In the genomic region with DNA sequence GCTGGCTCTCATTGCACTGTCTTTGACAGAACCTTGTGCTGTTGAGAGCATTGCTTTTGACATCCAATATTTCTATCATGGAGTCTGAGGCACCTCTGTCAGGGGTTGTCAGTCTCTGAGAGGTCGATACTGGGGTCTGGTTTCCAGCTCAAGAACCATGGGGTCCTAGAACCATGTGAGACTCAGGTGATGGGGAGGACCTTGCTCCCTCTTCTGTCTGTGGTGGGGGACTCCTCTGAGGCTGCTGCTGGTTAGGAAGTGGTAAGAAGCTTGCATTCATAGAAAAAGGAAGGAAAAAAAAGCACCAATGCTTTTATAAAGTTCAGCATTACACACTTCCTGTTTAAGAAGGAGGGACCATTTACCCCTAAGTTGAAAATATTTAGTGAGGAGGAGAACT, we compare ENCODE assay signal across 10 cellular contexts.
DNase-seq lines count a peak whose midpoint lies in the region; ATAC-seq and TF ChIP-seq lines count a peak whose summit lies in the region.
"Had no signal": no experiment of that assay in that cellular context is flagged by ENCODE, and none has a peak within 500 bp of the region (broad histone marks: within the 10 kb centered on the region; RNA-seq: fewer than 3 reads in every experiment).

No MANE protein-coding gene starts in this region.

- peak; percentile 86 for DNase-seq in activated CD4-positive, alpha-beta T cell treated with anti-CD3 and anti-CD28 coated beads, Interleukin-2, amount 10 ng/mL, durations not matched to agents 24 days and 14 days
- no peak for DNase-seq in activated CD4-positive, alpha-beta T cell treated with anti-CD3 and anti-CD28 coated beads, Interleukin-2, amount 50 U/mL, for 48 hours
- peak; percentile 66 for DNase-seq in activated naive CD4-positive, alpha-beta T cell treated with anti-CD3 and anti-CD28 coated beads, Interleukin-2, amount 10 ng/mL, durations not matched to agents 7 days and 5 days
- peak; percentile 20 to 26 for DNase-seq in stimulated activated CD8-positive, alpha-beta memory T cell treated with anti-CD3 and anti-CD28 coated beads, Interleukin-2, amount 100 ng/mL, for 1 hour (ENCODE audit: low read depth in 2 of 2)
- DNase-seq in G401 (ENCODE audit: low spot score), result no peak
- DNase-seq: psoas muscle had no signal

- peaks cover 23% of the 10 kb centered on the region for H3K36me3 Mint-ChIP-seq in activated CD4-positive, alpha-beta T cell treated with anti-CD3 and anti-CD28 coated beads, Interleukin-2, amount 10 ng/mL, durations not matched to agents 24 days and 14 days (ENCODE audit: low read depth)
- peaks cover 37% of the 10 kb centered on the region for H3K36me3 Mint-ChIP-seq in activated naive CD4-positive, alpha-beta T cell treated with anti-CD3 and anti-CD28 coated beads, Interleukin-2, amount 10 ng/mL, durations not matched to agents 7 days and 5 days

- CTCF ChIA-PET in activated naive CD4-positive, alpha-beta T cell treated with anti-CD3 and anti-CD28 coated beads, Interleukin-2, amount 10 ng/mL, durations not matched to agents 7 days and 5 days (lab: Charles Lee), result interaction anchor here (0.7 to 2.7 kb wide), 8 partner anchors 12 to 258 kb away, joined by 3 to 7 read pairs (median 4); no protein-coding TSS in a partner anchor

- no peak overlapping the region for H3K9ac ChIP-seq in SU-DHL-6 (ENCODE audit: low read length)

- no peaks in the 10 kb centered on the region for H3K9me3 ChIP-seq in SU-DHL-6 (ENCODE audit: insufficient read depth, low read length)
- H3K9me3 ChIP-seq: breast epithelium, psoas muscle had no signal

- peak overlapping the region; percentile 89 for H3K27ac Mint-ChIP-seq in activated CD4-positive, alpha-beta T cell treated with anti-CD3 and anti-CD28 coated beads, Interleukin-2, amount 10 ng/mL, durations not matched to agents 24 days and 14 days
- peak overlapping the region; percentile 86 for H3K27ac Mint-ChIP-seq in activated naive CD4-positive, alpha-beta T cell treated with anti-CD3 and anti-CD28 coated beads, Interleukin-2, amount 10 ng/mL, durations not matched to agents 7 days and 5 days

- TF ChIP-seq CTCF in SU-DHL-6 (IDR thresholded peaks at IDR 0.05; ENCODE audit: insufficient read depth, low read length, poor library complexity, severe bottlenecking), result no peak

- no peaks in the 10 kb centered on the region for H3K79me2 ChIP-seq in SU-DHL-6 (ENCODE audit: insufficient read depth, low read length)

- no peaks in the 10 kb centered on the region for H3K9me2 ChIP-seq in SU-DHL-6 (replicated peaks; ENCODE audit: insufficient read depth, low read length)

- no peak overlapping the region for H3K4me2 ChIP-seq in SU-DHL-6 (ENCODE audit: low read depth, low read length, poor library complexity, severe bottlenecking)

- ATAC-seq in HG02623 (IDR thresholded peaks at IDR 0.05; ENCODE audit: unreplicated experiment), result no peak
- ATAC-seq in GM18498 (IDR thresholded peaks at IDR 0.05; ENCODE audit: unreplicated experiment), result no peak
- ATAC-seq: psoas muscle had no signal

- peaks cover 11% of the 10 kb centered on the region for H3K9me3 Mint-ChIP-seq in activated CD4-positive, alpha-beta T cell treated with anti-CD3 and anti-CD28 coated beads, Interleukin-2, amount 10 ng/mL, durations not matched to agents 24 days and 14 days
- H3K9me3 Mint-ChIP-seq in activated naive CD4-positive, alpha-beta T cell treated with anti-CD3 and anti-CD28 coated beads, Interleukin-2, amount 10 ng/mL, durations not matched to agents 7 days and 5 days, result peaks cover 23% of the 10 kb centered on the region

- H3K4me1 Mint-ChIP-seq in activated CD4-positive, alpha-beta T cell treated with anti-CD3 and anti-CD28 coated beads, Interleukin-2, amount 10 ng/mL, durations not matched to agents 24 days and 14 days, result peaks cover 67% of the 10 kb centered on the region
- peaks cover 91% of the 10 kb centered on the region for H3K4me1 Mint-ChIP-seq in activated naive CD4-positive, alpha-beta T cell treated with anti-CD3 and anti-CD28 coated beads, Interleukin-2, amount 10 ng/mL, durations not matched to agents 7 days and 5 days

- no peak overlapping the region for H3K4me3 ChIP-seq in SU-DHL-6 (ENCODE audit: insufficient read depth, low read length, poor library complexity, severe bottlenecking)
- H3K4me3 ChIP-seq: breast epithelium, psoas muscle had no signal

- H3F3A ChIP-seq in SU-DHL-6 (ENCODE audit: insufficient read depth), result no peaks in the 10 kb centered on the region

- peak overlapping the region; percentile 24 for H2AFZ ChIP-seq in SU-DHL-6 (ENCODE audit: low read depth, low read length, severe bottlenecking)

- H3K27ac ChIP-seq in SU-DHL-6 (ENCODE audit: low read depth, low read length), result no peak overlapping the region
- H3K27ac ChIP-seq: breast epithelium, psoas muscle had no signal

- no peaks in the 10 kb centered on the region for H4K20me1 ChIP-seq in SU-DHL-6 (ENCODE audit: low read depth, low read length)

- in situ Hi-C loops in G401 (cut with HindIII; ENCODE audit: low sequenced_read_pairs), result no loop called here

- H3K4me3 Mint-ChIP-seq in activated CD4-positive, alpha-beta T cell treated with anti-CD3 and anti-CD28 coated beads, Interleukin-2, amount 10 ng/mL, durations not matched to agents 24 days and 14 days, result peak overlapping the region; percentile 56
- H3K4me3 Mint-ChIP-seq in activated naive CD4-positive, alpha-beta T cell treated with anti-CD3 and anti-CD28 coated beads, Interleukin-2, amount 10 ng/mL, durations not matched to agents 7 days and 5 days, result peak overlapping the region; percentile 20

- H3K36me3 ChIP-seq in SU-DHL-6 (ENCODE audit: low read length), result no peaks in the 10 kb centered on the region
- H3K36me3 ChIP-seq: breast epithelium had no signal

- intact Hi-C loops in activated CD4-positive, alpha-beta T cell treated with anti-CD3 and anti-CD28 coated beads, Interleukin-2, amount 10 ng/mL, durations not matched to agents 24 days and 14 days (cut with micrococcal nuclease), result no loop called here

- no peaks in the 10 kb centered on the region for H3K27me3 ChIP-seq in SU-DHL-6 (ENCODE audit: low read length)
- H3K27me3 ChIP-seq: breast epithelium had no signal

- peaks cover 5% of the 10 kb centered on the region for H3K27me3 Mint-ChIP-seq in activated CD4-positive, alpha-beta T cell treated with anti-CD3 and anti-CD28 coated beads, Interleukin-2, amount 10 ng/mL, durations not matched to agents 24 days and 14 days
- no peaks in the 10 kb centered on the region for H3K27me3 Mint-ChIP-seq in activated naive CD4-positive, alpha-beta T cell treated with anti-CD3 and anti-CD28 coated beads, Interleukin-2, amount 10 ng/mL, durations not matched to agents 7 days and 5 days

Comparison
In these comparisons a context has a peak if more than half of its experiments do, and no peak if none do; other contexts are left out.
1. DNase-seq: peak in activated CD4-positive, alpha-beta T cell treated with anti-CD3 and anti-CD28 coated beads, Interleukin-2, amount 10 ng/mL, durations not matched to agents 24 days and 14 days (single experiment), activated naive CD4-positive, alpha-beta T cell treated with anti-CD3 and anti-CD28 coated beads, Interleukin-2, amount 10 ng/mL, durations not matched to agents 7 days and 5 days (single experiment) and stimulated activated CD8-positive, alpha-beta memory T cell treated with anti-CD3 and anti-CD28 coated beads, Interleukin-2, amount 100 ng/mL, for 1 hour (2 of 2); none in activated CD4-positive, alpha-beta T cell treated with anti-CD3 and anti-CD28 coated beads, Interleukin-2, amount 50 U/mL, for 48 hours (0 of 2) and G401 (single experiment).